In the genomic region with DNA sequence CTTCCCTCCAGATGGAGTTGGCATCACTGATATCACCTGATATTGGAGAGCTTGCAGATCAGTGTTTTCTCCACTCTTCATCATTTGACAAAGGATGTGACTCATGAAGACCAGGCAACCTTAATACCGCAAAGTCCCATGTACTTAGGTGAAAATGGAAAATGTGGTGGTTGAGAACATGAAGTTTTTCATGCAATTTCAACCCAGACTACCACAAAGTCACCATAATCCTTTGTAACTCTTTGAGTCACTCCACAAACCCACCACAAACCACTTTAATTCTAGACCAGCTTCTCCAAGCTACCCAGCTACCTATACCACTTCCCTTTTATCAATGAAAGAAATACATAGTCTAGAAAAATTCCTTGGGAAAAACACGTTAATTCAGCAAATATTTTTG, we compare ENCODE assay signal across 14 cellular contexts. TPM values are rescaled to one million over a fixed set of nuclear protein-coding genes. Genes with fewer than 3 reads are reported as not detected.
DNase-seq lines count a peak whose midpoint lies in the region; ATAC-seq, FAIRE-seq and TF ChIP-seq lines count a peak whose summit lies in the region.
"Had no signal": no experiment of that assay in that cellular context is flagged by ENCODE, and none has a peak within 500 bp of the region (broad histone marks: within the 10 kb centered on the region; RNA-seq: fewer than 3 reads in every experiment).

No MANE protein-coding gene starts in this region.

- TF ChIP-seq POLR2A in GM12891 (IDR thresholded peaks at IDR 0.05; ENCODE audit: low read depth, low read length) (no peak), spleen (IDR thresholded peaks at IDR 0.05) (no peak)

- intact Hi-C loops in PC-9 (cut with micrococcal nuclease; ENCODE audit: unreplicated experiment), result no loop called here
- intact Hi-C loops in spleen (cut with DNase I; ENCODE audit: low total_unique reads), result loop anchor here (10.0 kb wide), 1 partner anchor 961 kb away; no protein-coding TSS in a partner anchor

- TF ChIP-seq CTCF in bronchial epithelial cell (IDR thresholded peaks at IDR 0.05; ENCODE audit: insufficient read depth, low read length, severe bottlenecking), result no peak
- TF ChIP-seq CTCF in PC-9 (conservative IDR thresholded peaks at IDR 0.05), result no peak
- TF ChIP-seq CTCF in spleen (IDR thresholded peaks at IDR 0.05 in 8 of 11, conservative IDR thresholded peaks at IDR 0.05 in 3 of 11), result no peak

- POLR2A ChIA-PET in PC-9 (lab: Charles Lee; ENCODE audit: unreplicated experiment), result interaction anchor here (0.6 kb wide), 1 partner anchor 265 kb away, joined by 4 read pairs; no protein-coding TSS in a partner anchor

- no peaks in the 10 kb centered on the region for H3K27me3 ChIP-seq in bronchial epithelial cell (ENCODE audit: control insufficient read depth, insufficient read depth, low read length)
- no peaks in the 10 kb centered on the region for H3K27me3 ChIP-seq in PC-9 (ENCODE audit: insufficient read depth, low read depth)
- no peaks in the 10 kb centered on the region for H3K27me3 ChIP-seq in spleen (replicated peaks in 1 of 7)

- H2AFZ ChIP-seq in PC-9, result no peak overlapping the region

- H3K4me3 ChIP-seq in bronchial epithelial cell (ENCODE audit: low read depth, low read length) (no peak overlapping the region), PC-9 (no peak overlapping the region), spleen (no peak overlapping the region)

- no peaks in the 10 kb centered on the region for H3K36me3 ChIP-seq in bronchial epithelial cell (ENCODE audit: control insufficient read depth, insufficient read depth, low read length)
- no peaks in the 10 kb centered on the region for H3K36me3 ChIP-seq in PC-9 (ENCODE audit: low read depth)
- H3K36me3 ChIP-seq in spleen, result no peaks in the 10 kb centered on the region

- no peaks in the 10 kb centered on the region for H3F3A ChIP-seq in PC-9 (ENCODE audit: insufficient read depth, low read depth)

- no peaks in the 10 kb centered on the region for H3K79me2 ChIP-seq in PC-9 (ENCODE audit: low read depth)

- no TSS peak for BruUV-seq in PC-9 (replicated peaks; lab: Mats Ljungman, UMichigan)

- no peak overlapping the region for H3K4me2 ChIP-seq in PC-9

- ATAC-seq in HG03045 (IDR thresholded peaks at IDR 0.05; ENCODE audit: unreplicated experiment), result no peak
- ATAC-seq: esophagus mucosa, left cardiac atrium had no signal

- H4K20me1 ChIP-seq in PC-9 (ENCODE audit: insufficient read depth), result no peaks in the 10 kb centered on the region

- H3K4me1 ChIP-seq in PC-9 (replicated peaks; ENCODE audit: insufficient read depth) (no peaks in the 10 kb centered on the region), spleen (no peaks in the 10 kb centered on the region)

- peak; percentile 1 for DNase-seq in A172 (ENCODE audit: low spot score)
- DNase-seq in GM12891 (ENCODE audit: insufficient read length, low spot score), result no peak
- peak; percentile 68 for DNase-seq in RPMI7951 (ENCODE audit: low read depth)
- peak; percentile 26 for DNase-seq in bronchial epithelial cell (ENCODE audit: low read depth)
- no peak for DNase-seq in HPDE6-E6E7 (ENCODE audit: extremely low spot score)
- DNase-seq in PC-9, result no peak
- DNase-seq in spleen, result no peak
- DNase-seq: cortex of kidney, DMS79 treated with DMSO at 0.1 percent for 48 hours, left cardiac atrium, NCI-H1436 had no signal

- 68 to 76% (median 73%) methylated on average over 2 of the region's 2 CpGs for WGBS in spleen, 5 donors

- H3K27ac ChIP-seq in PC-9, result no peak overlapping the region
- no peak overlapping the region for H3K27ac ChIP-seq in spleen
- H3K27ac ChIP-seq: RWPE1 had no signal

- FAIRE-seq in GM12891 (lab: Jason Lieb, UNC), result no peak
- no peak for FAIRE-seq in bronchial epithelial cell (lab: Jason Lieb, UNC)

- H3K9me3 ChIP-seq in PC-9 (ENCODE audit: insufficient read depth, low read depth), result no peaks in the 10 kb centered on the region
- peaks cover 0 to 7% (median 0%) of the 10 kb centered on the region in 8 donors for H3K9me3 ChIP-seq in spleen

- CTCF ChIA-PET in PC-9 (lab: Charles Lee), result no interaction called here

- no peaks in the 10 kb centered on the region for H3K9me2 ChIP-seq in PC-9 (ENCODE audit: insufficient read depth)

TF ChIP-seq in GM12891, 5 proteins besides CTCF, POLR2A, EP300 and RAD21:
- TF ChIP-seq SPI1 (IDR thresholded peaks at IDR 0.05; ENCODE audit: low read depth, low read length) (peak; percentile 36; the same call in 1 of the 2 replicates), PAX5 (IDR thresholded peaks at IDR 0.05; ENCODE audit: insufficient read depth, low read length, severe bottlenecking) (no peak)

RNA-seq across cellular contexts. Expression of a gene that starts 7.1 kb away (rescaled TPM):
- total RNA-seq in A172 (2014; rRNA removed; shearing (Covaris generic)), result not detected in 2 replicates
- 0.47 TPM for polyA plus RNA-seq in GM12891 (2012; ENCODE audit: low read depth, missing spikeins)
- 2.1 and 2.2 TPM in 2 replicates for total RNA-seq in RPMI7951 (2014; rRNA removed; shearing (Covaris generic))
- total RNA-seq in bronchial epithelial cell, result 1.6 and 1.8 TPM in 2 replicates
- 0.90 and 1.0 TPM in 2 replicates for total RNA-seq in PC-9 (2021)
- total RNA-seq in spleen, result 1 to 10 TPM in 5 of 7 donors, under 1 TPM in 2; 0.79 to 3.4 (median 1.1) TPM
- 1 to 10 TPM; 1.4 to 2.4 (median 1.5) TPM for polyA plus RNA-seq in spleen

RNA-seq across cellular contexts. Expression of a gene that starts 39.5 kb away (rescaled TPM):
- 15.4 and 17.9 TPM in 2 replicates for total RNA-seq in A172 (2014; rRNA removed; shearing (Covaris generic))
- 11.9 TPM for polyA plus RNA-seq in GM12891 (2012; ENCODE audit: low read depth, missing spikeins)
- total RNA-seq in RPMI7951 (2014; rRNA removed; shearing (Covaris generic)), result 26.8 and 27.6 TPM in 2 replicates
- total RNA-seq in bronchial epithelial cell (18.2 and 35.7 TPM in 2 replicates), PC-9 (2021) (7.0 and 10.5 TPM in 2 replicates), spleen (10 to 100 TPM in 6 of 7 donors, 1 to 10 TPM in 1; 7.4 to 16.8 (median 11.4) TPM)
- 10 to 100 TPM in 2 of 3 donors, 1 to 10 TPM in 1; 9.5 to 12.9 (median 10.5) TPM for polyA plus RNA-seq in spleen

RNA-seq across cellular contexts. Expression of a gene that starts 39.9 kb away (rescaled TPM):
- 9.3 and 11.2 TPM in 2 replicates for total RNA-seq in A172 (2014; rRNA removed; shearing (Covaris generic))
- 13.1 TPM for polyA plus RNA-seq in GM12891 (2012; ENCODE audit: low read depth, missing spikeins)
- 7.9 and 12.5 TPM in 2 replicates for total RNA-seq in RPMI7951 (2014; rRNA removed; shearing (Covaris generic))
- total RNA-seq in bronchial epithelial cell, result 21.1 and 34.1 TPM in 2 replicates
- total RNA-seq in PC-9 (2021), result 15.6 and 21.5 TPM in 2 replicates
- 10 to 100 TPM; 18.6 to 27.0 (median 21.8) TPM for total RNA-seq in spleen
- polyA plus RNA-seq in spleen, result 1 to 10 TPM; 3.6 to 6.8 (median 3.9) TPM

Comparison
In these comparisons a context has a peak if more than half of its experiments do, and no peak if none do; other contexts are left out.
1. DNase-seq: peak in A172 (single experiment), RPMI7951 (single experiment) and bronchial epithelial cell (single experiment); none in GM12891 (single experiment), HPDE6-E6E7 (single experiment), PC-9 (0 of 2) and spleen (single experiment).